8 cellular contexts compared by ENCODE assay signal in genomic region chr3:101574388-101575156, GRCh38. TPM values are rescaled to one million over a fixed set of nuclear protein-coding genes. Genes with fewer than 3 reads are reported as not detected.
DNase-seq lines count a peak whose midpoint lies in the region; ATAC-seq, FAIRE-seq and TF ChIP-seq lines count a peak whose summit lies in the region.

No MANE protein-coding gene starts in this region.

- H3K9me2 ChIP-seq in neural cell (ENCODE audit: insufficient read depth, low read length) = no peaks in the 10 kb centered on the region

- no peak for FAIRE-seq in urothelium cell line (lab: Jason Lieb, UNC)

- peaks cover 23 to 48% (median 36%) of the 10 kb centered on the region in 10 experiments for H3K4me1 ChIP-seq in BLaER1 treated with 17β-estradiol and CSF1 and Interleukin-3, amounts not matched to agents 10 nM and 100 nM

- H4K20me1 ChIP-seq in BLaER1 treated with 17β-estradiol and CSF1 and Interleukin-3, amounts not matched to agents 10 nM and 100 nM = peaks cover 20 to 49% (median 38%) of the 10 kb centered on the region in 11 experiments; a peak in 20 of 22 replicates
- no peaks in the 10 kb centered on the region for H4K20me1 ChIP-seq in neural cell (ENCODE audit: insufficient read depth)

- no peaks in the 10 kb centered on the region for H3K27me3 ChIP-seq in BLaER1 treated with 17β-estradiol and CSF1 and Interleukin-3, amounts not matched to agents 10 nM and 100 nM
- H3K27me3 ChIP-seq in neural cell (ENCODE audit: insufficient read depth, low read depth, low read length) = no peaks in the 10 kb centered on the region

- peak overlapping the region; percentile 58 to 95 (median 79) for H3K4me2 ChIP-seq in BLaER1 treated with 17β-estradiol and CSF1 and Interleukin-3, amounts not matched to agents 10 nM and 100 nM
- H3K4me2 ChIP-seq in neural cell (ENCODE audit: low read length) = peak overlapping the region; percentile 93

- peak overlapping the region; percentile 93 for H3K4me3 Mint-ChIP-seq in activated CD8-positive, alpha-beta memory T cell treated with anti-CD3 and anti-CD28 coated beads, Interleukin-2, amount 10 ng/mL, durations not matched to agents 7 days and 5 days

- ATAC-seq in GM18858 (IDR thresholded peaks at IDR 0.05; ENCODE audit: unreplicated experiment) = peak; percentile 38
- ATAC-seq in HG03039 (IDR thresholded peaks at IDR 0.05; ENCODE audit: unreplicated experiment) = peak; percentile 37
- peak; percentile 60 for ATAC-seq in activated CD8-positive, alpha-beta memory T cell treated with anti-CD3 and anti-CD28 coated beads, Interleukin-2, amount 10 ng/mL, durations not matched to agents 7 days and 5 days

- peaks cover 26% of the 10 kb centered on the region for H3K36me3 Mint-ChIP-seq in activated CD8-positive, alpha-beta memory T cell treated with anti-CD3 and anti-CD28 coated beads, Interleukin-2, amount 10 ng/mL, durations not matched to agents 7 days and 5 days

- H2AFZ ChIP-seq in neural cell (ENCODE audit: low read depth, low read length) = peak overlapping the region; percentile 90

- H3F3A ChIP-seq in neural cell (ENCODE audit: insufficient read depth, low read length, poor library complexity, severe bottlenecking) = peaks cover 8% of the 10 kb centered on the region

- H3K36me3 ChIP-seq in BLaER1 treated with 17β-estradiol and CSF1 and Interleukin-3, amounts not matched to agents 10 nM and 100 nM = peaks cover 13 to 37% (median 29%) of the 10 kb centered on the region in 11 experiments
- no peaks in the 10 kb centered on the region for H3K36me3 ChIP-seq in neural cell (ENCODE audit: insufficient read depth, low read length)

- no peak for TF ChIP-seq RAD21 in neural cell (conservative IDR thresholded peaks at IDR 0.05)

- TF ChIP-seq CTCF in fibroblast of villous mesenchyme (IDR thresholded peaks at IDR 0.05; ENCODE audit: insufficient read depth, low read depth, low read length) = no peak
- TF ChIP-seq CTCF in neural cell (IDR thresholded peaks at IDR 0.05; ENCODE audit: poor library complexity, severe bottlenecking) = no peak

- TF ChIP-seq EP300 in neural cell (conservative IDR thresholded peaks at IDR 0.05; ENCODE audit: poor library complexity, severe bottlenecking) = no peak

- DNase-seq in NCI-H2081 (lab: John Stamatoyannopoulos, UW) (peak; percentile 50 to 70), fibroblast of villous mesenchyme (ENCODE audit: low read depth) (peak; percentile 72), urothelium cell line (ENCODE audit: low spot score) (peak; percentile 47)
- DNase-seq in activated CD8-positive, alpha-beta memory T cell treated with anti-CD3 and anti-CD28 coated beads, Interleukin-2, amount 10 ng/mL, durations not matched to agents 7 days and 5 days = peak; percentile 71

- peaks cover 0 to 4% (median 0%) of the 10 kb centered on the region in 11 experiments; a peak in 2 of 22 replicates for H3K9me3 ChIP-seq in BLaER1 treated with 17β-estradiol and CSF1 and Interleukin-3, amounts not matched to agents 10 nM and 100 nM (replicated peaks in 1 of 11)
- no peaks in the 10 kb centered on the region for H3K9me3 ChIP-seq in neural cell (ENCODE audit: low read length)

- H3K4me3 ChIP-seq in BLaER1 treated with 17β-estradiol and CSF1 and Interleukin-3, amounts not matched to agents 10 nM and 100 nM = peak overlapping the region; percentile 78 to 97 (median 94)
- peak overlapping the region; percentile 91 for H3K4me3 ChIP-seq in fibroblast of villous mesenchyme (ENCODE audit: low read depth, low read length)
- H3K4me3 ChIP-seq in neural cell (ENCODE audit: low read length) = peak overlapping the region; percentile 95

- H3K4me1 Mint-ChIP-seq in activated CD8-positive, alpha-beta memory T cell treated with anti-CD3 and anti-CD28 coated beads, Interleukin-2, amount 10 ng/mL, durations not matched to agents 7 days and 5 days = peaks cover 58% of the 10 kb centered on the region

- peaks cover 48% of the 10 kb centered on the region for H3K79me2 ChIP-seq in neural cell (replicated peaks; ENCODE audit: insufficient read depth, low read length)

- CTCF ChIA-PET in activated CD8-positive, alpha-beta memory T cell treated with anti-CD3 and anti-CD28 coated beads, Interleukin-2, amount 10 ng/mL, durations not matched to agents 7 days and 5 days (lab: Charles Lee) = interaction anchor here (0.8 to 2.4 kb wide), 18 partner anchors 10 to 275 kb away, joined by 3 to 18 read pairs (median 4); partner anchors contain the start of genes NFKBIZ, TRMT10C and ZBTB11

- H3K27me3 Mint-ChIP-seq in activated CD8-positive, alpha-beta memory T cell treated with anti-CD3 and anti-CD28 coated beads, Interleukin-2, amount 10 ng/mL, durations not matched to agents 7 days and 5 days = no peaks in the 10 kb centered on the region

- peak overlapping the region; percentile 93 to 100 (median 99) for H3K9ac ChIP-seq in BLaER1 treated with 17β-estradiol and CSF1 and Interleukin-3, amounts not matched to agents 10 nM and 100 nM
- peak overlapping the region; percentile 99 for H3K9ac ChIP-seq in neural cell (ENCODE audit: low read length)

- H3K27ac Mint-ChIP-seq in activated CD8-positive, alpha-beta memory T cell treated with anti-CD3 and anti-CD28 coated beads, Interleukin-2, amount 10 ng/mL, durations not matched to agents 7 days and 5 days = peak overlapping the region; percentile 89

- H3K9me3 Mint-ChIP-seq in activated CD8-positive, alpha-beta memory T cell treated with anti-CD3 and anti-CD28 coated beads, Interleukin-2, amount 10 ng/mL, durations not matched to agents 7 days and 5 days (ENCODE audit: low read depth) = no peaks in the 10 kb centered on the region

- H3K27ac ChIP-seq in BLaER1 treated with 17β-estradiol and CSF1 and Interleukin-3, amounts not matched to agents 10 nM and 100 nM = peak overlapping the region; percentile 94 to 99 (median 97)
- peak overlapping the region; percentile 97 for H3K27ac ChIP-seq in neural cell (ENCODE audit: low read length)

TF ChIP-seq in neural cell, 6 proteins besides CTCF, POLR2A, EP300 and RAD21:
- TF ChIP-seq EZH2 (IDR thresholded peaks at IDR 0.05; ENCODE audit: borderline replicate concordance, insufficient read depth, low read length, poor library complexity, severe bottlenecking) = no peak
- TF ChIP-seq TAF1 (IDR thresholded peaks at IDR 0.05; ENCODE audit: low read depth) = peak; percentile 66
- TF ChIP-seq MXI1 (conservative IDR thresholded peaks at IDR 0.05; ENCODE audit: poor library complexity, severe bottlenecking) = peak; percentile 26

RNA-seq across cellular contexts. Expression of gene PCNP, which starts 0.6 kb away (rescaled TPM):
- total RNA-seq in activated CD8-positive, alpha-beta memory T cell treated with anti-CD3 and anti-CD28 coated beads, Interleukin-2, amount 10 ng/mL, durations not matched to agents 7 days and 5 days = 100 to 1,000 TPM; 138 to 172 TPM
- total RNA-seq in fibroblast of villous mesenchyme = 87.9 and 124 TPM in 2 replicates
- 210 and 280 TPM in 2 replicates for polyA plus RNA-seq in neural cell
- polyA minus RNA-seq in neural cell = 127 and 146 TPM in 2 replicates

RNA-seq across cellular contexts. Expression of gene TRMT10C, which starts 12.9 kb away (rescaled TPM):
- total RNA-seq in activated CD8-positive, alpha-beta memory T cell treated with anti-CD3 and anti-CD28 coated beads, Interleukin-2, amount 10 ng/mL, durations not matched to agents 7 days and 5 days = 10 to 100 TPM; 24.1 to 32.9 TPM
- total RNA-seq in fibroblast of villous mesenchyme = 21.9 and 38.4 TPM in 2 replicates
- 42.1 and 44.5 TPM in 2 replicates for polyA plus RNA-seq in neural cell
- 56.7 and 58.2 TPM in 2 replicates for polyA minus RNA-seq in neural cell

Comparison
In these comparisons a context has a peak if more than half of its experiments do, and no peak if none do; other contexts are left out.
1. Peak in every context shown above with its lines: DNase-seq, ATAC-seq, H3K4me3 ChIP-seq and H3K27ac ChIP-seq.